In genomic region chr10:561721-562120, GRCh38 we compare ENCODE assay signal across 2 cellular contexts.
TF ChIP-seq lines count a peak whose summit lies in the region.

No MANE protein-coding gene starts in this region.

TF ChIP-seq in WTC11, 78 proteins besides CTCF, POLR2A, EP300 and RAD21 (continued from another document):
- TF ChIP-seq ZNF532 (CRISPR knock-in tag; IDR thresholded peaks at IDR 0.05; ENCODE audit: borderline replicate concordance), result no peak
- TF ChIP-seq AR (CRISPR knock-in tag; IDR thresholded peaks at IDR 0.05), result no peak
- TF ChIP-seq TEAD1 (CRISPR knock-in tag; IDR thresholded peaks at IDR 0.05), result no peak
- TF ChIP-seq NFE2L1 (CRISPR knock-in tag; IDR thresholded peaks at IDR 0.05), result no peak
- no peak for TF ChIP-seq TP53 (CRISPR knock-in tag; IDR thresholded peaks at IDR 0.05)
- no peak for TF ChIP-seq PRDM15 (CRISPR knock-in tag; IDR thresholded peaks at IDR 0.05)
- no peak for TF ChIP-seq GABPB1 (CRISPR knock-in tag; IDR thresholded peaks at IDR 0.05)
- no peak for TF ChIP-seq NR3C1 (CRISPR knock-in tag; conservative IDR thresholded peaks at IDR 0.05; ENCODE audit: low read depth)
- no peak for TF ChIP-seq ATF1 (CRISPR knock-in tag; IDR thresholded peaks at IDR 0.05)
- TF ChIP-seq ZNF512 (CRISPR knock-in tag; IDR thresholded peaks at IDR 0.05; ENCODE audit: borderline replicate concordance), result no peak
- no peak for TF ChIP-seq ELF4 (CRISPR knock-in tag; IDR thresholded peaks at IDR 0.05; ENCODE audit: low read depth)

TF ChIP-seq in HepG2, 621 proteins besides CTCF, POLR2A, EP300 and RAD21 (continued from another document):
- TF ChIP-seq CSRNP2 (CRISPR knock-in tag; conservative IDR thresholded peaks at IDR 0.05; ENCODE audit: low read depth), result no peak
- TF ChIP-seq NAIF1 (CRISPR knock-in tag; IDR thresholded peaks at IDR 0.05; ENCODE audit: borderline replicate concordance), result no peak
- TF ChIP-seq THYN1 (CRISPR knock-in tag; IDR thresholded peaks at IDR 0.05; ENCODE audit: borderline replicate concordance, low read depth), result no peak
